Comparison of ENCODE assay signal across 1 cellular context in genomic region chr1:67578397-67579020, GRCh38.
TF ChIP-seq lines count a peak whose summit lies in the region.

No MANE protein-coding gene starts in this region.

TF ChIP-seq in liver, 16 proteins besides CTCF, POLR2A, EP300 and RAD21 (continued from another document):
- TF ChIP-seq MAX (IDR thresholded peaks at IDR 0.05): peak; percentile 23
- TF ChIP-seq ATF3 (IDR thresholded peaks at IDR 0.05): peak; percentile 21
- TF ChIP-seq HNF4A (conservative IDR thresholded peaks at IDR 0.05): peak; percentile 74 to 79
- TF ChIP-seq FOXA1 (IDR thresholded peaks at IDR 0.05): peak; percentile 81
- peak; percentile 7 to 30 for TF ChIP-seq JUND (IDR thresholded peaks at IDR 0.05)
- TF ChIP-seq REST (IDR thresholded peaks at IDR 0.05): no peak
- TF ChIP-seq TAF1 (conservative IDR thresholded peaks at IDR 0.05): no peak
- TF ChIP-seq FOXA2 (IDR thresholded peaks at IDR 0.05): peak; percentile 92
- TF ChIP-seq HNF4G (IDR thresholded peaks at IDR 0.05): no peak
